12 cellular contexts compared by ENCODE assay signal in genomic region chr11:26078217-26078821, GRCh38.
DNase-seq lines count a peak whose midpoint lies in the region; ATAC-seq and TF ChIP-seq lines count a peak whose summit lies in the region.
"Had no signal": no experiment of that assay in that cellular context is flagged by ENCODE, and none has a peak within 500 bp of the region (broad histone marks: within the 10 kb centered on the region; RNA-seq: fewer than 3 reads in every experiment).

No MANE protein-coding gene starts in this region.

- in situ Hi-C loops in SK-MEL-5 (cut with HindIII; ENCODE audit: low pct_unique_long_range_greater_than_20kb, low sequenced_read_pairs): no loop called here

- peak; percentile 27 for DNase-seq in SK-MEL-5 (ENCODE audit: low read depth, low spot score)
- DNase-seq in aorta: no peak
- DNase-seq in tibial artery: no peak
- DNase-seq in activated CD4-positive, CD25-positive, alpha-beta regulatory T cell (lab: John Stamatoyannopoulos, UW): no peak
- DNase-seq: activated gamma-delta T cell treated with Interleukin-2 at 50 U/mL for 16 hours; kidney glomerular epithelial cell; posterior cingulate gyrus; stimulated activated CD4-positive, alpha-beta T cell treated with anti-CD3 and anti-CD28 coated beads, Interleukin-15, amount 100 ng/mL, for 24 hours had no signal

- intact Hi-C loops in aorta (cut with DNase I): no loop called here
- intact Hi-C loops in tibial artery (cut with DNase I; ENCODE audit: low total_unique reads): no loop called here

- ATAC-seq in GM18498 (IDR thresholded peaks at IDR 0.05; ENCODE audit: unreplicated experiment) (peak; percentile 73), GM21390 (IDR thresholded peaks at IDR 0.05; ENCODE audit: unreplicated experiment) (peak; percentile 86), HG03064 (IDR thresholded peaks at IDR 0.05; ENCODE audit: low read depth, unreplicated experiment) (peak; percentile 77), aorta (ENCODE audit: low FRiP score) (no peak), GM21423 (IDR thresholded peaks at IDR 0.05; ENCODE audit: unreplicated experiment) (no peak)

- no peaks in the 10 kb centered on the region for H3K36me3 ChIP-seq in aorta (ENCODE audit: control insufficient read depth in 1 of 2, insufficient read depth in 2 of 2, low read length in 1 of 2)
- H3K36me3 ChIP-seq in tibial artery: no peaks in the 10 kb centered on the region

- H3K27me3 ChIP-seq in aorta (ENCODE audit: control insufficient read depth in 1 of 2, insufficient read depth in 2 of 2, low read length in 1 of 2) (no peaks in the 10 kb centered on the region), tibial artery (no peaks in the 10 kb centered on the region)

- H3K4me3 ChIP-seq in aorta (ENCODE audit: low read length in 2 of 2): no peak overlapping the region
- H3K4me3 ChIP-seq in tibial artery: no peak overlapping the region

- WGBS in aorta, 2 donors: 27 to 34% methylated on average over 5 of the region's 5 CpGs

- no peaks in the 10 kb centered on the region for H3K4me1 ChIP-seq in aorta (ENCODE audit: control insufficient read depth in 1 of 2, insufficient read depth in 2 of 2, low read length in 2 of 2)
- H3K4me1 ChIP-seq in tibial artery: no peaks in the 10 kb centered on the region

- no peaks in the 10 kb centered on the region for H3K9me3 ChIP-seq in aorta (ENCODE audit: control insufficient read depth, low read length)
- no peaks in the 10 kb centered on the region for H3K9me3 ChIP-seq in tibial artery

- H3K27ac ChIP-seq in aorta (ENCODE audit: low read depth in 1 of 2, low read length in 2 of 2): no peak overlapping the region
- H3K27ac ChIP-seq in tibial artery: no peak overlapping the region

- TF ChIP-seq CTCF in tibial artery (IDR thresholded peaks at IDR 0.05): no peak

Comparison
In these comparisons a context has a peak if more than half of its experiments do, and no peak if none do; other contexts are left out.
1. ATAC-seq: peak in GM18498 (single experiment), GM21390 (single experiment) and HG03064 (single experiment); none in aorta (single experiment) and GM21423 (single experiment).